In genomic region chr15:65639509-65639908, GRCh38 we compare ENCODE assay signal across 16 cellular contexts. TPM values are rescaled to one million over a fixed set of nuclear protein-coding genes. Genes with fewer than 3 reads are reported as not detected.
DNase-seq lines count a peak whose midpoint lies in the region; ATAC-seq, FAIRE-seq and TF ChIP-seq lines count a peak whose summit lies in the region.
"Had no signal": no experiment of that assay in that cellular context is flagged by ENCODE, and none has a peak within 500 bp of the region (broad histone marks: within the 10 kb centered on the region; RNA-seq: fewer than 3 reads in every experiment).

No MANE protein-coding gene starts in this region.

- 80% methylated on average over 6 of the region's 6 CpGs; no CpG with 5 or more reads in 1 of the 2 experiments for WGBS in H1 (ENCODE audit: extremely low coverage in 1 of 2, insufficient coverage in 1 of 2, insufficient read length in 1 of 2, insufficient replicate concordance in 2 of 2, low coverage in 1 of 2, low lambda C conversion rate in 2 of 2, missing lambda C conversion rate in 1 of 2), 2 experiments

- no peak overlapping the region for H3K9ac ChIP-seq in OCI-LY3 (ENCODE audit: low read length)
- H3K9ac ChIP-seq in H1 (replicated peaks in 1 of 4; ENCODE audit: extremely low read depth in 1 of 4, low read depth in 3 of 4, low read length in 3 of 4): no peak overlapping the region
- no peak overlapping the region for H3K9ac ChIP-seq in kidney (ENCODE audit: low read length in 2 of 2)

- TF ChIP-seq POLR2A in H1 (IDR thresholded peaks at IDR 0.05; ENCODE audit: control extremely low read depth in 1 of 2, low read depth in 2 of 2, low read length in 2 of 2): no peak

- H4K5ac ChIP-seq in H1 (ENCODE audit: insufficient read length, low read depth, low read length): no peak overlapping the region

- H3K4me2 ChIP-seq in OCI-LY3 (ENCODE audit: low read length) (no peak overlapping the region), H1 (ENCODE audit: insufficient read depth in 1 of 2, low read depth in 2 of 2, low read length in 2 of 2) (no peak overlapping the region)

- no peaks in the 10 kb centered on the region for H3K23me2 ChIP-seq in H1 (ENCODE audit: low read depth, low read length)

- no peak overlapping the region for H2BK15ac ChIP-seq in H1 (ENCODE audit: low read length)

- H3K27ac ChIP-seq in OCI-LY3 (ENCODE audit: low read length) (no peak overlapping the region), H1 (ENCODE audit: low read depth, low read length) (no peak overlapping the region), kidney (ENCODE audit: low read depth in 2 of 2, low read length in 2 of 2) (no peak overlapping the region), dorsolateral prefrontal cortex (no peak overlapping the region)

- H3K36me3 ChIP-seq in OCI-LY3 (replicated peaks; ENCODE audit: low read depth, low read length) (no peaks in the 10 kb centered on the region), H1 (ENCODE audit: control insufficient read depth in 2 of 4, insufficient read depth in 4 of 4, low read length in 3 of 4) (no peaks in the 10 kb centered on the region), kidney (ENCODE audit: control insufficient read depth in 1 of 2, insufficient read depth in 2 of 2, low read length in 2 of 2) (no peaks in the 10 kb centered on the region)
- H3K36me3 ChIP-seq: HAP-1 had no signal

- no peak overlapping the region for H4K91ac ChIP-seq in H1 (replicated peaks; ENCODE audit: insufficient read length, low read length)

- no peak for DNase-seq in activated naive CD4-positive, alpha-beta T cell treated with anti-CD3 and anti-CD28 coated beads, Interleukin-2, amount 50 U/mL, for 72 hours (ENCODE audit: low spot score in 2 of 2)
- DNase-seq in activated naive CD4-positive, alpha-beta T cell treated with anti-CD3 and anti-CD28 coated beads, Interleukin-2, amount 10 ng/mL, durations not matched to agents 7 days and 5 days: no peak
- DNase-seq in H1 (ENCODE audit: low read depth in 1 of 2, low spot score in 2 of 2) (no peak), kidney (no peak), dorsolateral prefrontal cortex (no peak)
- DNase-seq: C1 segment of cervical spinal cord; Calu3; CD4-positive, alpha-beta T cell; DMS 273 treated with DMSO at 0.1 percent for 48 hours; GOT3; HFFc6 had no signal

- 0 out of 2 replicates have a peak overlapping the region, but pooled peaks have one; percentile 9 for H2BK12ac ChIP-seq in H1 (ENCODE audit: low read depth, low read length)

- no peak for TF ChIP-seq RAD21 in H1 (IDR thresholded peaks at IDR 0.05 in 1 of 2, conservative IDR thresholded peaks at IDR 0.05 in 1 of 2; ENCODE audit: low read depth in 2 of 2, low read length in 2 of 2)

- CTCF ChIA-PET in activated naive CD4-positive, alpha-beta T cell treated with anti-CD3 and anti-CD28 coated beads, Interleukin-2, amount 10 ng/mL, durations not matched to agents 7 days and 5 days (lab: Charles Lee): interaction anchor here (0.7 to 8.8 kb wide), 14 partner anchors 10 to 553 kb away, joined by 3 to 82 read pairs (median 4); no protein-coding TSS in a partner anchor
- CTCF ChIA-PET in H1 (lab: Charles Lee; ENCODE audit: partially characterized antibody): interaction anchor here (0.8 to 10.9 kb wide), 19 partner anchors 11 to 274 kb away, joined by 3 to 134 read pairs (median 8); partner anchors contain the start of gene SLC24A1

- no peak overlapping the region for H3K23ac ChIP-seq in H1 (ENCODE audit: insufficient read length)

- H3K27me3 ChIP-seq in OCI-LY3 (ENCODE audit: low read depth, low read length) (peaks cover 50% of the 10 kb centered on the region), H1 (replicated peaks in 1 of 4; ENCODE audit: control insufficient read depth in 3 of 4, extremely low read depth in 1 of 4, insufficient read depth in 3 of 4, low read length in 3 of 4) (no peaks in the 10 kb centered on the region; a peak in 1 of 7 replicates), dorsolateral prefrontal cortex (no peaks in the 10 kb centered on the region)

- H4K8ac ChIP-seq in H1 (ENCODE audit: extremely low read depth, insufficient read depth, low read length): no peak overlapping the region

- no peaks in the 10 kb centered on the region for H3K79me1 ChIP-seq in H1 (ENCODE audit: low read depth, low read length)

- no peak overlapping the region for H3K4me3 ChIP-seq in OCI-LY3 (ENCODE audit: low read length)
- H3K4me3 ChIP-seq in H1 (ENCODE audit: extremely low read depth in 1 of 4, insufficient read depth in 2 of 4, low read depth in 3 of 4, low read length in 4 of 4): no peak overlapping the region
- H3K4me3 ChIP-seq in kidney (ENCODE audit: low read length in 2 of 2): no peak overlapping the region
- peak overlapping the region in 1 of 59 donors; percentile 49 for H3K4me3 ChIP-seq in dorsolateral prefrontal cortex
- H3K4me3 ChIP-seq: HAP-1 had no signal

- ATAC-seq in activated naive CD4-positive, alpha-beta T cell treated with anti-CD3 and anti-CD28 coated beads, Interleukin-2, amount 50 U/mL, for 72 hours: no peak
- no peak for ATAC-seq in GM21390 (IDR thresholded peaks at IDR 0.05; ENCODE audit: unreplicated experiment)

- no peaks in the 10 kb centered on the region for H3K79me2 ChIP-seq in OCI-LY3 (ENCODE audit: low read length)
- H3K79me2 ChIP-seq in H1 (ENCODE audit: control insufficient read depth in 1 of 2, insufficient read depth in 2 of 2, low read length in 2 of 2): no peaks in the 10 kb centered on the region

- POLR2A ChIA-PET in H1 (lab: Charles Lee; ENCODE audit: partially characterized antibody): no interaction called here

- peak overlapping the region; percentile 54 to 82 for H3K27ac Mint-ChIP-seq in activated naive CD4-positive, alpha-beta T cell treated with anti-CD3 and anti-CD28 coated beads, Interleukin-2, amount 50 U/mL, for 72 hours
- no peak overlapping the region for H3K27ac Mint-ChIP-seq in activated naive CD4-positive, alpha-beta T cell treated with anti-CD3 and anti-CD28 coated beads, Interleukin-2, amount 10 ng/mL, durations not matched to agents 7 days and 5 days
- H3K27ac Mint-ChIP-seq: CD4-positive, alpha-beta T cell; HFFc6 had no signal

- H3K14ac ChIP-seq in H1 (ENCODE audit: insufficient read length): no peak overlapping the region

- peaks cover 25% of the 10 kb centered on the region for H4K20me1 ChIP-seq in OCI-LY3 (ENCODE audit: insufficient read depth, low read length)
- no peaks in the 10 kb centered on the region for H4K20me1 ChIP-seq in H1 (replicated peaks in 1 of 2; ENCODE audit: control insufficient read depth in 1 of 2, insufficient read depth in 2 of 2, low read length in 2 of 2)

- H2BK5ac ChIP-seq in H1 (ENCODE audit: low read depth, low read length): no peak overlapping the region

- no peak overlapping the region for H3K4ac ChIP-seq in H1 (replicated peaks; ENCODE audit: insufficient read length, low read depth, low read length)

- no peak overlapping the region for H2AK5ac ChIP-seq in H1 (ENCODE audit: low read depth, low read length)

- no peaks in the 10 kb centered on the region for H3K9me3 ChIP-seq in OCI-LY3 (ENCODE audit: insufficient read depth, low read length)
- no peaks in the 10 kb centered on the region for H3K9me3 ChIP-seq in H1 (ENCODE audit: insufficient read depth in 2 of 2, low read depth in 1 of 2, low read length in 1 of 2)
- no peaks in the 10 kb centered on the region for H3K9me3 ChIP-seq in kidney (ENCODE audit: control insufficient read depth in 1 of 2, low read length in 2 of 2)
- H3K9me3 ChIP-seq: HAP-1 had no signal

- no peaks in the 10 kb centered on the region for H3K36me3 Mint-ChIP-seq in activated naive CD4-positive, alpha-beta T cell treated with anti-CD3 and anti-CD28 coated beads, Interleukin-2, amount 50 U/mL, for 72 hours
- no peaks in the 10 kb centered on the region for H3K36me3 Mint-ChIP-seq in activated naive CD4-positive, alpha-beta T cell treated with anti-CD3 and anti-CD28 coated beads, Interleukin-2, amount 10 ng/mL, durations not matched to agents 7 days and 5 days

- no peak overlapping the region for H2BK20ac ChIP-seq in H1 (ENCODE audit: low read length)

- H3K56ac ChIP-seq in H1 (replicated peaks; ENCODE audit: insufficient read length, low read depth, low read length): no peak overlapping the region

- H3K4me1 ChIP-seq in OCI-LY3 (ENCODE audit: low read length): 0 out of 2 replicates have a peak, but pooled peaks cover 6% of the 10 kb centered on the region
- H3K4me1 ChIP-seq in H1 (replicated peaks in 1 of 4; ENCODE audit: control insufficient read depth in 3 of 4, insufficient read depth in 4 of 4, low read length in 3 of 4): peaks cover 0 to 3% (median 0%) of the 10 kb centered on the region in 4 experiments; a peak in 1 of 7 replicates
- peaks cover 0 to 4% of the 10 kb centered on the region in 2 donors for H3K4me1 ChIP-seq in kidney (ENCODE audit: control insufficient read depth in 1 of 2, insufficient read depth in 1 of 2, low read depth in 1 of 2, low read length in 2 of 2)
- H3K4me1 ChIP-seq: HAP-1 had no signal

- peaks cover 9% of the 10 kb centered on the region for H3K4me1 Mint-ChIP-seq in activated naive CD4-positive, alpha-beta T cell treated with anti-CD3 and anti-CD28 coated beads, Interleukin-2, amount 10 ng/mL, durations not matched to agents 7 days and 5 days

- TF ChIP-seq CTCF in OCI-LY3 (IDR thresholded peaks at IDR 0.05; ENCODE audit: low read depth, low read length) (peak; percentile 8; the same call in 1 of the 2 replicates), H1 (IDR thresholded peaks at IDR 0.05; ENCODE audit: control extremely low read depth in 1 of 3, insufficient read depth in 1 of 3, low read depth in 1 of 3, low read length in 3 of 3) (no peak), kidney (IDR thresholded peaks at IDR 0.05; ENCODE audit: borderline replicate concordance, extremely low read depth, insufficient read depth) (no peak), dorsolateral prefrontal cortex (IDR thresholded peaks at IDR 0.05 in 54 of 56, conservative IDR thresholded peaks at IDR 0.05 in 2 of 56; ENCODE audit: low read depth in 1 of 56, partially characterized antibody in 56 of 56) (no peak)

- no peak overlapping the region for H3K4me3 Mint-ChIP-seq in activated naive CD4-positive, alpha-beta T cell treated with anti-CD3 and anti-CD28 coated beads, Interleukin-2, amount 10 ng/mL, durations not matched to agents 7 days and 5 days
- H3K4me3 Mint-ChIP-seq: B cell; CD4-positive, alpha-beta T cell had no signal

- intact Hi-C loops in kidney (cut with DNase I): no loop called here
- intact Hi-C loops in dorsolateral prefrontal cortex (cut with DNase I): loop anchor here in 1 of 2 donors (5.0 kb wide), 1 partner anchor 228 kb away; the partner anchor contains the start of gene RAB11A

- H3K27me3 Mint-ChIP-seq in activated naive CD4-positive, alpha-beta T cell treated with anti-CD3 and anti-CD28 coated beads, Interleukin-2, amount 10 ng/mL, durations not matched to agents 7 days and 5 days: peaks cover 6% of the 10 kb centered on the region
- H3K27me3 Mint-ChIP-seq: B cell; CD4-positive, alpha-beta T cell had no signal

- H2AFZ ChIP-seq in OCI-LY3 (ENCODE audit: low read depth, low read length) (no peak overlapping the region), H1 (ENCODE audit: low read length) (no peak overlapping the region)

- no peak overlapping the region for H2BK120ac ChIP-seq in H1 (replicated peaks; ENCODE audit: low read depth, low read length)

- H3K18ac ChIP-seq in H1 (ENCODE audit: extremely low read depth, low read length): no peak overlapping the region

- no peak for FAIRE-seq in H1 (lab: Jason Lieb, UNC)
- no peak for FAIRE-seq in kidney (lab: Jason Lieb, UNC)
- FAIRE-seq: GM18507 had no signal

- H3K9me3 Mint-ChIP-seq in activated naive CD4-positive, alpha-beta T cell treated with anti-CD3 and anti-CD28 coated beads, Interleukin-2, amount 50 U/mL, for 72 hours: no peaks in the 10 kb centered on the region
- no peaks in the 10 kb centered on the region for H3K9me3 Mint-ChIP-seq in activated naive CD4-positive, alpha-beta T cell treated with anti-CD3 and anti-CD28 coated beads, Interleukin-2, amount 10 ng/mL, durations not matched to agents 7 days and 5 days
- H3K9me3 Mint-ChIP-seq: CD4-positive, alpha-beta T cell; HFFc6 had no signal

- TF ChIP-seq EP300 in H1 (IDR thresholded peaks at IDR 0.05; ENCODE audit: borderline replicate concordance in 1 of 2, low read depth in 2 of 2, low read length in 2 of 2): no peak

RNA-seq across cellular contexts. Expression of gene SLC24A1, which starts 17.8 kb away (rescaled TPM):
- 10 to 100 TPM in 1 of 2 donors, 1 to 10 TPM in 1; 6.4 to 11.0 TPM for total RNA-seq in activated naive CD4-positive, alpha-beta T cell treated with anti-CD3 and anti-CD28 coated beads, Interleukin-2, amount 50 U/mL, for 72 hours
- 5.5 and 6.6 TPM in 2 replicates for total RNA-seq in H1 (2021; fragmentation: NEBNext Ultra II Directional; extraction: Animal tissue kit (Norgen Biotek cat#: 25700))
- polyA plus RNA-seq in H1 (2011; rRNA removed) (4.9 and 7.5 TPM in 2 replicates), kidney (ENCODE audit: insufficient read depth, low read depth, low replicate concordance) (4.9 TPM)
- 4.4 TPM for polyA plus RNA-seq in H1 (2011; cell fraction: cytosol; rRNA removed)
- polyA plus RNA-seq in H1 (2011; cell fraction: nucleus; rRNA removed): 6.1 TPM
- 3.2 to 6.8 TPM (median 5.2 TPM) in 4 replicates for polyA plus RNA-seq in H1 (2012, experiment 1 of 2)
- 0.46 TPM for polyA plus RNA-seq in H1 (2012, experiment 2 of 2)
- 6.0 TPM for polyA plus RNA-seq in H1 (2013, experiment 1 of 2)
- 5.8 TPM for polyA plus RNA-seq in H1 (2013, experiment 2 of 2)
- 7.8 and 8.4 TPM in 2 replicates for polyA minus RNA-seq in H1 (2011; rRNA and poly(A)+ RNA removed)
- 6.9 TPM for polyA minus RNA-seq in H1 (2011; cell fraction: cytosol; rRNA and poly(A)+ RNA removed)
- 10.0 TPM for polyA minus RNA-seq in H1 (2011; cell fraction: nucleus; rRNA and poly(A)+ RNA removed)
- total RNA-seq in kidney (18.9 TPM), dorsolateral prefrontal cortex (10 to 100 TPM in 2 of 120 experiments, 1 to 10 TPM in 118; 1.3 to 10.8 (median 4.3) TPM)

RNA-seq across cellular contexts. Expression of gene INTS14, which starts 28.6 kb away (rescaled TPM):
- total RNA-seq in activated naive CD4-positive, alpha-beta T cell treated with anti-CD3 and anti-CD28 coated beads, Interleukin-2, amount 50 U/mL, for 72 hours: 10 to 100 TPM; 48.5 to 55.4 TPM
- 32.4 and 33.7 TPM in 2 replicates for total RNA-seq in H1 (2021; fragmentation: NEBNext Ultra II Directional; extraction: Animal tissue kit (Norgen Biotek cat#: 25700))
- 33.1 and 42.4 TPM in 2 replicates for polyA plus RNA-seq in H1 (2011; rRNA removed)
- polyA plus RNA-seq in H1 (2011; cell fraction: cytosol; rRNA removed): 39.9 TPM
- 45.7 TPM for polyA plus RNA-seq in H1 (2011; cell fraction: nucleus; rRNA removed)
- polyA plus RNA-seq in H1 (2012, experiment 1 of 2): 30.6 to 36.3 TPM (median 32.3 TPM) in 4 replicates
- polyA plus RNA-seq in H1 (2012, experiment 2 of 2): 11.4 TPM
- 25.9 TPM for polyA plus RNA-seq in H1 (2013, experiment 1 of 2)
- 26.1 TPM for polyA plus RNA-seq in H1 (2013, experiment 2 of 2)
- 41.3 and 58.6 TPM in 2 replicates for polyA minus RNA-seq in H1 (2011; rRNA and poly(A)+ RNA removed)
- 23.9 TPM for polyA minus RNA-seq in H1 (2011; cell fraction: cytosol; rRNA and poly(A)+ RNA removed)
- 49.3 TPM for polyA minus RNA-seq in H1 (2011; cell fraction: nucleus; rRNA and poly(A)+ RNA removed)
- 37.1 TPM for total RNA-seq in kidney
- 27.8 TPM for polyA plus RNA-seq in kidney (ENCODE audit: insufficient read depth, low read depth, low replicate concordance)
- total RNA-seq in dorsolateral prefrontal cortex: 10 to 100 TPM; 16.3 to 35.6 (median 23.7) TPM
